Comparison of ENCODE assay signal across 1 cellular context in the genomic region with DNA sequence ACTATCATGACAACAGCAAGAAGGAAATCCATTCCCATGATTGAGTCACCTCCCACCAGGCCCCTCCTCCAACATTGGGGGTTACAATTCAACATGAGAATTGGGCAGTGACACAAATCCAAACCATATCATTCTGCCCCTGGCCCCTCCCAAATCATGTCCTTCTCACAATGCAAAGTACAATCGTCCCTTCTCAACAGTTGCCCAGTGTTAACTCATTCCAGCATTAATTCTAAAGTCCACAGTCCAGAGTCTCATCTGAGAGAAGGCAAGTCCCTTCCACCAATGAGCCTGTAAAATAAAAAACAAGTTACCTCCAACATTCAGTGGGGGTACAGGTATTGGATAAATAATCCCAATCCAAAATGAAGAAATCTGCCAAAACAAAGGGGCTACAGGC.
TF ChIP-seq lines count a peak whose summit lies in the region.

No MANE protein-coding gene starts in this region.

TF ChIP-seq in HepG2, 621 proteins besides CTCF, POLR2A, EP300 and RAD21:
- peak; percentile 38; the same call in 1 of the 2 replicates for TF ChIP-seq NCOR1 (IDR thresholded peaks at IDR 0.05; ENCODE audit: borderline replicate concordance, low read length)
- TF ChIP-seq NR2F6 (IDR thresholded peaks at IDR 0.05), result no peak
- no peak for TF ChIP-seq NR2F6 (CRISPR knock-in tag; IDR thresholded peaks at IDR 0.05)
- no peak for TF ChIP-seq NFE2L1 (CRISPR knock-in tag; IDR thresholded peaks at IDR 0.05; ENCODE audit: borderline replicate concordance)
- TF ChIP-seq ATM (IDR thresholded peaks at IDR 0.05; ENCODE audit: borderline replicate concordance), result no peak
- TF ChIP-seq, protein P1, sequence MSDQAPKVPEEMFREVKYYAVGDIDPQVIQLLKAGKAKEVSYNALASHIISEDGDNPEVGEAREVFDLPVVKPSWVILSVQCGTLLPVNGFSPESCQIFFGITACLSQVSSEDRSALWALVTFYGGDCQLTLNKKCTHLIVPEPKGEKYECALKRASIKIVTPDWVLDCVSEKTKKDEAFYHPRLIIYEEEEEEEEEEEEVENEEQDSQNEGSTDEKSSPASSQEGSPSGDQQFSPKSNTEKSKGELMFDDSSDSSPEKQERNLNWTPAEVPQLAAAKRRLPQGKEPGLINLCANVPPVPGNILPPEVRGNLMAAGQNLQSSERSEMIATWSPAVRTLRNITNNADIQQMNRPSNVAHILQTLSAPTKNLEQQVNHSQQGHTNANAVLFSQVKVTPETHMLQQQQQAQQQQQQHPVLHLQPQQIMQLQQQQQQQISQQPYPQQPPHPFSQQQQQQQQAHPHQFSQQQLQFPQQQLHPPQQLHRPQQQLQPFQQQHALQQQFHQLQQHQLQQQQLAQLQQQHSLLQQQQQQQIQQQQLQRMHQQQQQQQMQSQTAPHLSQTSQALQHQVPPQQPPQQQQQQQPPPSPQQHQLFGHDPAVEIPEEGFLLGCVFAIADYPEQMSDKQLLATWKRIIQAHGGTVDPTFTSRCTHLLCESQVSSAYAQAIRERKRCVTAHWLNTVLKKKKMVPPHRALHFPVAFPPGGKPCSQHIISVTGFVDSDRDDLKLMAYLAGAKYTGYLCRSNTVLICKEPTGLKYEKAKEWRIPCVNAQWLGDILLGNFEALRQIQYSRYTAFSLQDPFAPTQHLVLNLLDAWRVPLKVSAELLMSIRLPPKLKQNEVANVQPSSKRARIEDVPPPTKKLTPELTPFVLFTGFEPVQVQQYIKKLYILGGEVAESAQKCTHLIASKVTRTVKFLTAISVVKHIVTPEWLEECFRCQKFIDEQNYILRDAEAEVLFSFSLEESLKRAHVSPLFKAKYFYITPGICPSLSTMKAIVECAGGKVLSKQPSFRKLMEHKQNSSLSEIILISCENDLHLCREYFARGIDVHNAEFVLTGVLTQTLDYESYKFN (CRISPR knock-in tag; conservative IDR thresholded peaks at IDR 0.05), result 0 out of 2 replicates have a peak, but pooled peaks have one; percentile 16
- TF ChIP-seq HNF4A (CRISPR knock-in tag; IDR thresholded peaks at IDR 0.05), result peak; percentile 72
- TF ChIP-seq, protein P2, sequence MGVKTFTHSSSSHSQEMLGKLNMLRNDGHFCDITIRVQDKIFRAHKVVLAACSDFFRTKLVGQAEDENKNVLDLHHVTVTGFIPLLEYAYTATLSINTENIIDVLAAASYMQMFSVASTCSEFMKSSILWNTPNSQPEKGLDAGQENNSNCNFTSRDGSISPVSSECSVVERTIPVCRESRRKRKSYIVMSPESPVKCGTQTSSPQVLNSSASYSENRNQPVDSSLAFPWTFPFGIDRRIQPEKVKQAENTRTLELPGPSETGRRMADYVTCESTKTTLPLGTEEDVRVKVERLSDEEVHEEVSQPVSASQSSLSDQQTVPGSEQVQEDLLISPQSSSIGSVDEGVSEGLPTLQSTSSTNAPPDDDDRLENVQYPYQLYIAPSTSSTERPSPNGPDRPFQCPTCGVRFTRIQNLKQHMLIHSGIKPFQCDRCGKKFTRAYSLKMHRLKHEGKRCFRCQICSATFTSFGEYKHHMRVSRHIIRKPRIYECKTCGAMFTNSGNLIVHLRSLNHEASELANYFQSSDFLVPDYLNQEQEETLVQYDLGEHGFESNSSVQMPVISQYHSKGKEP (CRISPR knock-in tag; IDR thresholded peaks at IDR 0.05), result no peak
TF ChIP-seq in HepG2: peak in this region for 3.
